Comparison of ENCODE assay signal across 8 cellular contexts in genomic region chr11:58567889-58568512, GRCh38. TPM values are rescaled to one million over a fixed set of nuclear protein-coding genes. Genes with fewer than 3 reads are reported as not detected.
A peak's percentile ranks its signal among the peaks of the same experiment; 100 is the strongest.
DNase-seq lines count a peak whose midpoint lies in the region; ATAC-seq and TF ChIP-seq lines count a peak whose summit lies in the region.

No MANE protein-coding gene starts in this region.

- peak; percentile 39 for DNase-seq in AG20443 (ENCODE audit: low spot score)
- peak; percentile 47 for DNase-seq in NCI-H226
- DNase-seq in activated CD4-positive, alpha-beta T cell treated with anti-CD3 and anti-CD28 coated beads, Interleukin-2, amount 50 U/mL, for 1 hour: peak; percentile 78
- peak; percentile 72 for DNase-seq in effector CD4-positive, alpha-beta T cell
- peak; percentile 71 for DNase-seq in natural killer cell

- ATAC-seq in GM18520 (IDR thresholded peaks at IDR 0.05; ENCODE audit: unreplicated experiment) (peak; percentile 83), HG03064 (IDR thresholded peaks at IDR 0.05; ENCODE audit: low read depth, unreplicated experiment) (peak; percentile 95), natural killer cell (peak; percentile 92 to 100 (median 99))

- intact Hi-C loops in natural killer cell (cut with micrococcal nuclease): loop anchor here (1.0 to 5.0 kb wide), 4 partner anchors 11 to 62 kb away; partner anchors contain the start of gene ZFP91

- peak; percentile 86 for TF ChIP-seq CTCF in natural killer cell (IDR thresholded peaks at IDR 0.05)

- H3K27me3 Mint-ChIP-seq in natural killer cell (ENCODE audit: low read depth in 2 of 2): no peaks in the 10 kb centered on the region
- H3K27me3 Mint-ChIP-seq in stimulated activated naive CD8-positive, alpha-beta T cell treated with anti-CD3 and anti-CD28 coated beads, Interleukin-15, Interleukin-2, amounts not matched to agents 100 ng/mL and 50 ng/mL, for 24 hours: no peaks in the 10 kb centered on the region

- peaks cover 49 to 53% of the 10 kb centered on the region in 2 donors for H3K4me1 Mint-ChIP-seq in natural killer cell
- H3K4me1 Mint-ChIP-seq in stimulated activated naive CD8-positive, alpha-beta T cell treated with anti-CD3 and anti-CD28 coated beads, Interleukin-15, Interleukin-2, amounts not matched to agents 100 ng/mL and 50 ng/mL, for 24 hours (ENCODE audit: low read depth): peaks cover 74% of the 10 kb centered on the region

- peak overlapping the region; percentile 64 to 84 for H3K27ac Mint-ChIP-seq in natural killer cell
- H3K27ac Mint-ChIP-seq in stimulated activated naive CD8-positive, alpha-beta T cell treated with anti-CD3 and anti-CD28 coated beads, Interleukin-15, Interleukin-2, amounts not matched to agents 100 ng/mL and 50 ng/mL, for 24 hours: peak overlapping the region; percentile 89

- peak overlapping the region; percentile 10 for H3K4me3 Mint-ChIP-seq in natural killer cell
- H3K4me3 Mint-ChIP-seq in stimulated activated naive CD8-positive, alpha-beta T cell treated with anti-CD3 and anti-CD28 coated beads, Interleukin-15, Interleukin-2, amounts not matched to agents 100 ng/mL and 50 ng/mL, for 24 hours: peak overlapping the region; percentile 69

- peaks cover 15% of the 10 kb centered on the region for H3K36me3 Mint-ChIP-seq in natural killer cell
- peaks cover 73% of the 10 kb centered on the region for H3K36me3 Mint-ChIP-seq in stimulated activated naive CD8-positive, alpha-beta T cell treated with anti-CD3 and anti-CD28 coated beads, Interleukin-15, Interleukin-2, amounts not matched to agents 100 ng/mL and 50 ng/mL, for 24 hours (ENCODE audit: low read depth)

- H3K9me3 Mint-ChIP-seq in natural killer cell: no peaks in the 10 kb centered on the region
- H3K9me3 Mint-ChIP-seq in stimulated activated naive CD8-positive, alpha-beta T cell treated with anti-CD3 and anti-CD28 coated beads, Interleukin-15, Interleukin-2, amounts not matched to agents 100 ng/mL and 50 ng/mL, for 24 hours: no peaks in the 10 kb centered on the region

RNA-seq across cellular contexts. Expression of gene LPXN, which starts 7.7 kb away (rescaled TPM):
- 100 to 1,000 TPM in 1 of 3 donors, 10 to 100 TPM in 2; 81.0 to 123 (median 92.5) TPM for total RNA-seq in natural killer cell

RNA-seq across cellular contexts. Expression of gene ZFP91, which starts 10.9 kb away (rescaled TPM):
- 10 to 100 TPM; 54.8 to 61.8 (median 57.8) TPM for total RNA-seq in natural killer cell

RNA-seq across cellular contexts. Expression of gene CNTF, which starts 54.5 kb away (rescaled TPM):
- 1 to 10 TPM; 3.6 to 5.5 (median 4.9) TPM for total RNA-seq in natural killer cell

Comparison
In these comparisons a context has a peak if more than half of its experiments do, and no peak if none do; other contexts are left out.
1. Peak in every context shown above with its lines: DNase-seq and ATAC-seq.